ENCODE assay signal across 17 cellular contexts in genomic region chr1:169103002-169103401, GRCh38. TPM values are rescaled to one million over a fixed set of nuclear protein-coding genes. Genes with fewer than 3 reads are reported as not detected.
A peak's percentile ranks its signal among the peaks of the same experiment; 100 is the strongest.
DNase-seq lines count a peak whose midpoint lies in the region; ATAC-seq and TF ChIP-seq lines count a peak whose summit lies in the region.
"Had no signal": no experiment of that assay in that cellular context is flagged by ENCODE, and none has a peak within 500 bp of the region (broad histone marks: within the 10 kb centered on the region; RNA-seq: fewer than 3 reads in every experiment).

No MANE protein-coding gene starts in this region.

- no peaks in the 10 kb centered on the region for H3K36me3 Mint-ChIP-seq in mesothelial cell of epicardium

- TF ChIP-seq POLR2A in esophagus squamous epithelium (IDR thresholded peaks at IDR 0.05), result no peak

- intact Hi-C loops in left ventricle myocardium inferior (cut with micrococcal nuclease), result no loop called here
- intact Hi-C loops in left ventricle myocardium superior (cut with micrococcal nuclease), result loop anchor here (10.0 kb wide), 1 partner anchor 498 kb away; no protein-coding TSS in a partner anchor
- intact Hi-C loops in esophagus squamous epithelium (cut with DNase I), result no loop called here

- H3K9me3 Mint-ChIP-seq in mesothelial cell of epicardium, result no peaks in the 10 kb centered on the region
- H3K9me3 Mint-ChIP-seq: activated CD8-positive, alpha-beta T cell treated with anti-CD3 and anti-CD28 coated beads for 36 hours; activated T-helper 17 cell treated with anti-CD3 and anti-CD28 coated beads, Interleukin-2, amount 50 U/mL, for 72 hours had no signal

- H3K4me1 ChIP-seq in left ventricle myocardium inferior, result peaks cover 61% of the 10 kb centered on the region
- peaks cover 13 to 53% (median 29%) of the 10 kb centered on the region in 3 donors for H3K4me1 ChIP-seq in esophagus squamous epithelium
- peaks cover 14% of the 10 kb centered on the region for H3K4me1 ChIP-seq in osteoblast (ENCODE audit: insufficient read depth, low read length)

- 57 to 67% methylated on average over 4 to 5 of the region's 5 CpGs for WGBS in esophagus squamous epithelium, 2 donors

- H3K27me3 ChIP-seq in left ventricle myocardium inferior (ENCODE audit: low read depth), result no peaks in the 10 kb centered on the region
- peaks cover 0 to 4% (median 0%) of the 10 kb centered on the region in 4 donors for H3K27me3 ChIP-seq in esophagus squamous epithelium
- peaks cover 33% of the 10 kb centered on the region for H3K27me3 ChIP-seq in osteoblast (ENCODE audit: insufficient read depth, low read length)
- H3K27me3 ChIP-seq: adrenal gland had no signal

- H3K27ac ChIP-seq in left ventricle myocardium inferior (replicated peaks), result peak overlapping the region; percentile 97
- peak overlapping the region; percentile 62 to 97 (median 70) for H3K27ac ChIP-seq in esophagus squamous epithelium
- H3K27ac ChIP-seq in osteoblast (ENCODE audit: low read depth, low read length), result no peak overlapping the region

- H3K4me3 ChIP-seq in left ventricle myocardium inferior (no peak overlapping the region), esophagus squamous epithelium (peak overlapping the region in 2 of 4 donors; percentile 15 to 19), osteoblast (ENCODE audit: insufficient read depth, low read length) (no peak overlapping the region)
- H3K4me3 ChIP-seq: coronary artery had no signal

- H3K27ac Mint-ChIP-seq in mesothelial cell of epicardium, result no peak overlapping the region
- H3K27ac Mint-ChIP-seq: activated CD8-positive, alpha-beta T cell treated with anti-CD3 and anti-CD28 coated beads for 36 hours; activated T-helper 17 cell treated with anti-CD3 and anti-CD28 coated beads, Interleukin-2, amount 50 U/mL, for 72 hours had no signal

- H3K79me2 ChIP-seq in osteoblast (ENCODE audit: insufficient read depth, low read length), result peaks cover 9% of the 10 kb centered on the region

- H3K36me3 ChIP-seq in left ventricle myocardium inferior, result no peaks in the 10 kb centered on the region
- no peaks in the 10 kb centered on the region for H3K36me3 ChIP-seq in esophagus squamous epithelium
- H3K36me3 ChIP-seq in osteoblast (ENCODE audit: insufficient read depth, low read length), result no peaks in the 10 kb centered on the region
- H3K36me3 ChIP-seq: adrenal gland had no signal

- H3K4me3 Mint-ChIP-seq in mesothelial cell of epicardium, result no peak overlapping the region
- H3K4me3 Mint-ChIP-seq: activated CD8-positive, alpha-beta T cell treated with anti-CD3 and anti-CD28 coated beads for 36 hours; activated T-helper 17 cell treated with anti-CD3 and anti-CD28 coated beads, Interleukin-2, amount 50 U/mL, for 72 hours had no signal

- no peaks in the 10 kb centered on the region for H4K20me1 ChIP-seq in osteoblast (ENCODE audit: insufficient read depth, low read length)

- H3K4me1 Mint-ChIP-seq in mesothelial cell of epicardium, result peaks cover 16% of the 10 kb centered on the region
- H3K4me1 Mint-ChIP-seq: activated T-helper 17 cell treated with anti-CD3 and anti-CD28 coated beads, Interleukin-2, amount 50 U/mL, for 72 hours had no signal

- no peak for TF ChIP-seq CTCF in left ventricle myocardium inferior (IDR thresholded peaks at IDR 0.05; ENCODE audit: borderline replicate concordance)
- no peak for TF ChIP-seq CTCF in esophagus squamous epithelium (IDR thresholded peaks at IDR 0.05)
- TF ChIP-seq CTCF in osteoblast (IDR thresholded peaks at IDR 0.05; ENCODE audit: extremely low read depth, low read depth, low read length), result no peak
- no peak for TF ChIP-seq CTCF in mesothelial cell of epicardium (IDR thresholded peaks at IDR 0.05; ENCODE audit: unreplicated experiment)

- H3K4me2 ChIP-seq in osteoblast (ENCODE audit: insufficient read depth, low read length), result peak overlapping the region; percentile 44

- no peaks in the 10 kb centered on the region for H3K9me3 ChIP-seq in left ventricle myocardium inferior (replicated peaks)
- H3K9me3 ChIP-seq in esophagus squamous epithelium, result no peaks in the 10 kb centered on the region
- no peaks in the 10 kb centered on the region for H3K9me3 ChIP-seq in osteoblast (ENCODE audit: low read depth, low read length)
- H3K9me3 ChIP-seq: adrenal gland had no signal

- no peaks in the 10 kb centered on the region for H3K27me3 Mint-ChIP-seq in mesothelial cell of epicardium (ENCODE audit: low read depth)

- DNase-seq in left ventricle myocardium inferior (no peak), left ventricle myocardium superior (no peak), esophagus squamous epithelium (lab: John Stamatoyannopoulos, UW) (no peak), osteoblast (ENCODE audit: insufficient read length, low spot score, missing footprints) (peak; percentile 85), NCI-H187 (lab: John Stamatoyannopoulos, UW) (no peak), mesothelial cell of epicardium (ENCODE audit: low spot score in 2 of 2, unreplicated experiment in 2 of 2) (no peak)
- no peak for DNase-seq in stimulated activated CD8-positive, alpha-beta memory T cell treated with anti-CD3 and anti-CD28 coated beads, Interleukin-4, amount 100 ng/mL, for 48 hours
- DNase-seq: activated CD8-positive, alpha-beta T cell treated with anti-CD3 and anti-CD28 coated beads for 36 hours; erythroblast; Kasumi-1; NCI-H1436 treated with DMSO at 0.1 percent for 48 hours; OCI-M1; SW 1271 had no signal

- no peak overlapping the region for H2AFZ ChIP-seq in osteoblast (ENCODE audit: low read length)

- no peak for ATAC-seq in left ventricle myocardium superior
- ATAC-seq in GM18502 (IDR thresholded peaks at IDR 0.05; ENCODE audit: poor library complexity, unreplicated experiment), result no peak
- ATAC-seq: activated CD8-positive, alpha-beta T cell treated with anti-CD3 and anti-CD28 coated beads for 36 hours; activated T-helper 17 cell treated with anti-CD3 and anti-CD28 coated beads, Interleukin-2, amount 50 U/mL, for 72 hours had no signal

RNA-seq across cellular contexts. Expression of gene ATP1B1, which starts 3.5 kb away (rescaled TPM):
- total RNA-seq in left ventricle myocardium inferior (385 TPM), left ventricle myocardium superior (298 TPM), esophagus squamous epithelium (100 to 1,000 TPM in 2 of 4 donors, 10 to 100 TPM in 2; 87.0 to 222 (median 153) TPM), osteoblast (8.3 and 12.7 TPM in 2 replicates), mesothelial cell of epicardium (76.4 to 81.7 TPM (median 81.4 TPM) in 3 replicates)
